ENCODE assay signal across 6 cellular contexts in the genomic region with DNA sequence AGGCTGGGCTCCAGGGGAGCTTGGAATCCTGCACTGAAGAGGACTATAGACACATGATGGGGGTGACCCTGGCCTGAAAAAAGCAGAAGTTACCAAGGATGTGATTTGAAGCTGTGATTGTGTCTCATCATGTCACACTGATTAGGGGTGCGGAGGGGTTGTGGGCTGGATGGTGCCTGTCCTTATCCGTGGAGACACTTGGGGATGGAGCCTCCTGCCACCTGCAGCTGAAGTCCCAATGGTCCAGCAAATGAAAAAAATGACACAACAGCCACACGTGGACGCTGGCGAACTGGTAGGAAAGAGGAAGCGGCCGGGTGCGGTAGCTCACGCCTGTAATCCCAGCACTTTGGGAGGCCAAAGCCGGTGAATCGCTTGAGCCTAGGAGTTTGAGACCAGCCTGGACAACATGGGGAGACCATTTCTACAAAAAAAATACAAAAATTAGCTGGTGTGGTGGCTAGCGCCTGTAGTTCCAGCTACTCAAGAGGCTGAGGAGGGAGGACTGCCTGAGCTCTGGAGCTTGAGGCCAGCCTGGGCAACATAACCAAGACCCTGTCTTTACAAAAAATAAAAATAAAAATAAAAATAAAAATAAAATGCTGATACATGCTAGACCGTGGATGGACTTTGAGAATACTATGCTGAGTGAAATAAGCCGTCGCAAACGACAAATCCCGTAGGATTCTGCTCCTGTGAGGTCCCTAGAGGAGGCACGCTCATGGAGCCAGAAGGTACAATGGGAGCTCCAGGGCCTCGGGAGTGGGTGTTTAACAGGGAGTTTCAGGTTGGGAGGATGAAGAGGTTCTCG. TPM values are rescaled to one million over a fixed set of nuclear protein-coding genes. Genes with fewer than 3 reads are reported as not detected.
DNase-seq lines count a peak whose midpoint lies in the region; FAIRE-seq and TF ChIP-seq lines count a peak whose summit lies in the region.

No MANE protein-coding gene starts in this region.

- H3K4me1 Mint-ChIP-seq in endodermal cell = peaks cover 6% of the 10 kb centered on the region

- peaks cover 58 to 74% (median 64%) of the 10 kb centered on the region in 10 experiments for H3K4me1 ChIP-seq in BLaER1 treated with 17β-estradiol and CSF1 and Interleukin-3, amounts not matched to agents 10 nM and 100 nM
- H3K4me1 ChIP-seq in KMS-11 (ENCODE audit: low read depth, poor library complexity, severe bottlenecking) (peaks cover 17% of the 10 kb centered on the region), endodermal cell (ENCODE audit: control insufficient read depth, insufficient read depth, low read length) (peaks cover 7% of the 10 kb centered on the region), small intestine (ENCODE audit: control insufficient read depth in 2 of 2, insufficient read depth in 1 of 2, low read depth in 1 of 2, low read length in 1 of 2) (peaks cover 2 to 3% of the 10 kb centered on the region in 2 donors)

- no peak for TF ChIP-seq CTCF in KMS-11 (conservative IDR thresholded peaks at IDR 0.05; ENCODE audit: low read depth, low read length)
- no peak for TF ChIP-seq CTCF in endodermal cell (conservative IDR thresholded peaks at IDR 0.05)

- FAIRE-seq in small intestine (lab: Jason Lieb, UNC) = no peak

- no peaks in the 10 kb centered on the region for H3K27me3 ChIP-seq in BLaER1 treated with 17β-estradiol and CSF1 and Interleukin-3, amounts not matched to agents 10 nM and 100 nM
- H3K27me3 ChIP-seq in KMS-11 (ENCODE audit: insufficient read depth, low read depth) (no peaks in the 10 kb centered on the region), endodermal cell (ENCODE audit: control insufficient read depth, insufficient read depth, low read length, poor library complexity, severe bottlenecking) (no peaks in the 10 kb centered on the region), small intestine (ENCODE audit: control insufficient read depth in 2 of 2, insufficient read depth in 2 of 2, low read length in 2 of 2) (no peaks in the 10 kb centered on the region)

- H3K9ac ChIP-seq in BLaER1 treated with 17β-estradiol and CSF1 and Interleukin-3, amounts not matched to agents 10 nM and 100 nM = peak overlapping the region; percentile 72 to 100 (median 84)
- H3K9ac ChIP-seq in KMS-11 (peak overlapping the region; percentile 55; the same call in 1 of the 2 replicates), endodermal cell (ENCODE audit: extremely low read depth, low read length, poor library complexity, severe bottlenecking) (peak overlapping the region; percentile 49)

- WGBS in endodermal cell (ENCODE audit: insufficient coverage in 1 of 2, insufficient read length in 1 of 2), 2 experiments = 72 to 76% methylated on average over 17 to 20 of the region's 20 CpGs
- 54 to 56% (median 55%) methylated on average over 20 of the region's 20 CpGs for WGBS in small intestine, 3 donors

- H3K36me3 Mint-ChIP-seq in endodermal cell (ENCODE audit: low read depth) = no peaks in the 10 kb centered on the region

- H3K9me3 Mint-ChIP-seq in endodermal cell = no peaks in the 10 kb centered on the region

- no peaks in the 10 kb centered on the region for H3K9me3 ChIP-seq in BLaER1 treated with 17β-estradiol and CSF1 and Interleukin-3, amounts not matched to agents 10 nM and 100 nM (replicated peaks in 1 of 11)
- H3K9me3 ChIP-seq in endodermal cell (ENCODE audit: control insufficient read depth, low read length) = no peaks in the 10 kb centered on the region
- no peaks in the 10 kb centered on the region for H3K9me3 ChIP-seq in small intestine (ENCODE audit: control insufficient read depth, low read depth)

- no peak for DNase-seq in endodermal cell
- no peak for DNase-seq in small intestine
- no peak for DNase-seq in DMS 273 treated with DMSO at 0.1 percent for 48 hours (lab: John Stamatoyannopoulos, UW)
- DNase-seq in LoVo (ENCODE audit: low spot score) = no peak

- peak overlapping the region; percentile 67 for H3K4me3 Mint-ChIP-seq in endodermal cell

- H2AFZ ChIP-seq in KMS-11 (ENCODE audit: low read depth) = peak overlapping the region; percentile 86

- H3K4me2 ChIP-seq in BLaER1 treated with 17β-estradiol and CSF1 and Interleukin-3, amounts not matched to agents 10 nM and 100 nM = peak overlapping the region; percentile 83 to 97 (median 93)
- peak overlapping the region; percentile 91 for H3K4me2 ChIP-seq in KMS-11

- H3K27ac ChIP-seq in BLaER1 treated with 17β-estradiol and CSF1 and Interleukin-3, amounts not matched to agents 10 nM and 100 nM = peak overlapping the region; percentile 59 to 100 (median 82); a peak in 21 of 22 replicates
- H3K27ac ChIP-seq in KMS-11 (peak overlapping the region; percentile 46; the same call in 1 of the 2 replicates), endodermal cell (ENCODE audit: low read depth, low read length) (no peak overlapping the region), small intestine (ENCODE audit: low read depth in 1 of 2, low read length in 1 of 2) (peak overlapping the region; percentile 79 to 95)

- peaks cover 0 to 15% (median 0%) of the 10 kb centered on the region in 11 experiments; a peak in 2 of 22 replicates for H3K36me3 ChIP-seq in BLaER1 treated with 17β-estradiol and CSF1 and Interleukin-3, amounts not matched to agents 10 nM and 100 nM
- H3K36me3 ChIP-seq in KMS-11 (ENCODE audit: insufficient read depth) (no peaks in the 10 kb centered on the region), endodermal cell (ENCODE audit: control insufficient read depth, insufficient read depth, low read length) (no peaks in the 10 kb centered on the region), small intestine (ENCODE audit: control insufficient read depth in 2 of 2, insufficient read depth in 2 of 2, low read length in 2 of 2) (no peaks in the 10 kb centered on the region)

- no peaks in the 10 kb centered on the region; the same call in 1 of the 2 replicates for H3K79me2 ChIP-seq in KMS-11 (ENCODE audit: insufficient read depth, low read depth)

- H3K4me3 ChIP-seq in BLaER1 treated with 17β-estradiol and CSF1 and Interleukin-3, amounts not matched to agents 10 nM and 100 nM = peak overlapping the region; percentile 52 to 71 (median 62)
- H3K4me3 ChIP-seq in KMS-11 (IDR thresholded peaks at IDR 0.05; ENCODE audit: insufficient read depth, low read depth, low read length) (no peak overlapping the region), endodermal cell (ENCODE audit: low read length) (peak overlapping the region; percentile 85), small intestine (ENCODE audit: low read depth in 1 of 2, low read length in 2 of 2) (peak overlapping the region; percentile 38 to 47)

- peak overlapping the region; percentile 95 for H3K27ac Mint-ChIP-seq in endodermal cell

- H3K27me3 Mint-ChIP-seq in endodermal cell (ENCODE audit: insufficient read depth) = peaks cover 5% of the 10 kb centered on the region

- H4K20me1 ChIP-seq in BLaER1 treated with 17β-estradiol and CSF1 and Interleukin-3, amounts not matched to agents 10 nM and 100 nM = peaks cover 0 to 36% (median 0%) of the 10 kb centered on the region in 11 experiments; a peak in 9 of 22 replicates
- H4K20me1 ChIP-seq in KMS-11 (ENCODE audit: insufficient read depth) = no peaks in the 10 kb centered on the region

RNA-seq across cellular contexts. Expression of gene IBA57, which starts 0.8 kb away (rescaled TPM):
- total RNA-seq in endodermal cell = 1 to 10 TPM; 6.8 to 7.7 TPM
- polyA plus RNA-seq in endodermal cell (2013, experiment 1 of 2) = 3.3 TPM
- 4.1 TPM for polyA plus RNA-seq in endodermal cell (2013, experiment 2 of 2)
- 1 to 10 TPM; 2.0 to 7.1 (median 4.9) TPM for polyA plus RNA-seq in small intestine

RNA-seq across cellular contexts. Expression of gene GJC2, which starts 15.0 kb away (rescaled TPM):
- under 1 TPM; 0.53 to 0.60 TPM for total RNA-seq in endodermal cell
- 0.71 TPM for polyA plus RNA-seq in endodermal cell (2013, experiment 1 of 2)
- 0.37 TPM for polyA plus RNA-seq in endodermal cell (2013, experiment 2 of 2)
- polyA plus RNA-seq in small intestine = 1 to 10 TPM in 1 of 3 donors, under 1 TPM in 1, not detected in 1; 0.27 to 1.4 TPM

RNA-seq across cellular contexts. Expression of gene GUK1, which starts 24.7 kb away (rescaled TPM):
- total RNA-seq in endodermal cell = 100 to 1,000 TPM; 110 to 112 TPM
- 121 TPM for polyA plus RNA-seq in endodermal cell (2013, experiment 1 of 2)
- polyA plus RNA-seq in endodermal cell (2013, experiment 2 of 2) = 115 TPM
- 100 to 1,000 TPM; 401 to 595 (median 519) TPM for polyA plus RNA-seq in small intestine

RNA-seq across cellular contexts. Expression of gene OBSCN, which starts 43.1 kb away (rescaled TPM):
- total RNA-seq in endodermal cell = 10 to 100 TPM; 53.7 to 68.9 TPM
- 17.7 TPM for polyA plus RNA-seq in endodermal cell (2013, experiment 1 of 2)
- polyA plus RNA-seq in endodermal cell (2013, experiment 2 of 2) = 15.0 TPM
- polyA plus RNA-seq in small intestine = 1 to 10 TPM; 3.6 to 5.9 (median 5.4) TPM

RNA-seq across cellular contexts. Expression of gene MRPL55, which starts 55.7 kb away (rescaled TPM):
- total RNA-seq in endodermal cell = 10 to 100 TPM; 57.6 to 66.7 TPM
- polyA plus RNA-seq in endodermal cell (2013, experiment 1 of 2) = 72.3 TPM
- 52.9 TPM for polyA plus RNA-seq in endodermal cell (2013, experiment 2 of 2)
- 100 to 1,000 TPM in 2 of 3 donors, 10 to 100 TPM in 1; 87.3 to 148 (median 106) TPM for polyA plus RNA-seq in small intestine
